In the genomic region with DNA sequence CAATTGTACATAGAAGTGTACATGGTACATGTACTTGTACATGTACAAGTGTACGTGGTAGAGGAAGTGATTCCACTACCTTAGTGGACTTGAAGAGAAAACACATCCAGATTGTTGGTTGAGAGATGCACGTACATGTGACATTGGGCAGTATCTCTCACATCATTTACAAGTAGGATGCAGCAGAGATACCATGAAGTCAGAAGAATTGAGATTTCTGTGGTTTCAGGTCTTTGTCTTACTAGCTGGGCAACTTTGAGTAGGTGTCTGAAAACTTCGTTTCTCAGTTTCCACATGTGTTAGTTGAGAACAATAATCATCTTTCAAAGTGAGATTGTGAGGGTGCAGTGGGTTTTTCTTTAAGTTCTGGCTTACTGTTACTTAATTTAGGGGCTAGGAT, we compare ENCODE assay signal across 11 cellular contexts. TPM values are rescaled to one million over a fixed set of nuclear protein-coding genes. Genes with fewer than 3 reads are reported as not detected.
DNase-seq lines count a peak whose midpoint lies in the region; ATAC-seq and TF ChIP-seq lines count a peak whose summit lies in the region.
"Had no signal": no experiment of that assay in that cellular context is flagged by ENCODE, and none has a peak within 500 bp of the region (broad histone marks: within the 10 kb centered on the region; RNA-seq: fewer than 3 reads in every experiment).

No MANE protein-coding gene starts in this region.

- H3F3A ChIP-seq in PC-3 (ENCODE audit: low read length, unreplicated experiment), result no peaks in the 10 kb centered on the region

- no TSS peak for BruUV-seq in PC-3 (replicated peaks; lab: Mats Ljungman, UMichigan)

- no peak overlapping the region for H3K4me3 ChIP-seq in PC-3 (ENCODE audit: low read length)

- no peaks in the 10 kb centered on the region for H3K36me3 ChIP-seq in PC-3 (ENCODE audit: low read depth, low read length)

- no peak overlapping the region for H2AFZ ChIP-seq in PC-3 (ENCODE audit: low read length)

- no peaks in the 10 kb centered on the region for H3K27me3 ChIP-seq in PC-3 (ENCODE audit: low read length)

- no peaks in the 10 kb centered on the region for H3K79me2 ChIP-seq in PC-3 (ENCODE audit: low read length)

- CTCF ChIA-PET in PC-3 (lab: Charles Lee), result no interaction called here

- TF ChIP-seq CTCF in PC-3 (conservative IDR thresholded peaks at IDR 0.05; ENCODE audit: low read depth, low read length), result no peak

- H3K9ac ChIP-seq in PC-3 (ENCODE audit: low read length), result no peak overlapping the region

- no peak for TF ChIP-seq POLR2A in erythroblast (IDR thresholded peaks at IDR 0.05; ENCODE audit: low read length)

- ATAC-seq in GM18511 (IDR thresholded peaks at IDR 0.05; ENCODE audit: unreplicated experiment) (peak; percentile 91), GM19455 (IDR thresholded peaks at IDR 0.05; ENCODE audit: unreplicated experiment) (peak; percentile 93), HG02943 (IDR thresholded peaks at IDR 0.05; ENCODE audit: low read depth, unreplicated experiment) (peak; percentile 77), PC-3 (no peak), left ventricle myocardium superior (no peak)

- peaks cover 14% of the 10 kb centered on the region for H3K4me1 ChIP-seq in PC-3 (ENCODE audit: insufficient read depth, low read length)

- H3K27ac ChIP-seq in PC-3 (ENCODE audit: low read length), result peak overlapping the region; percentile 56

- intact Hi-C loops in PC-3 (cut with micrococcal nuclease) (loop anchor here (1.0 to 5.0 kb wide), 2 partner anchors 40 to 1877 kb away; no protein-coding TSS in a partner anchor), left ventricle myocardium superior (cut with micrococcal nuclease) (loop anchor here (5.0 to 10.0 kb wide), 2 partner anchors 130 to 272 kb away; partner anchors contain the start of gene STEAP1)

- H3K9me3 ChIP-seq in PC-3 (ENCODE audit: low read length), result no peaks in the 10 kb centered on the region

- no peaks in the 10 kb centered on the region for H4K20me1 ChIP-seq in PC-3 (ENCODE audit: low read length)

- DNase-seq in PC-3, result no peak
- no peak for DNase-seq in stimulated activated CD8-positive, alpha-beta memory T cell treated with anti-CD3 and anti-CD28 coated beads, Interleukin-4, amount 100 ng/mL, for 48 hours
- no peak for DNase-seq in erythroblast (lab: John Stamatoyannopoulos, UW)
- no peak for DNase-seq in left ventricle myocardium superior
- no peak for DNase-seq in stimulated activated CD4-positive, alpha-beta T cell treated with anti-CD3 and anti-CD28 coated beads, Interleukin-2, amount 100 ng/mL, for 24 hours
- DNase-seq: OCI-M1 had no signal

- no peaks in the 10 kb centered on the region for H3K9me2 ChIP-seq in PC-3 (replicated peaks; ENCODE audit: low read length)

- POLR2A ChIA-PET in PC-3 (lab: Charles Lee; ENCODE audit: unreplicated experiment), result no interaction called here

- peak overlapping the region; percentile 55; the same call in 1 of the 2 replicates for H3K4me2 ChIP-seq in PC-3 (ENCODE audit: low read length)

RNA-seq across cellular contexts. Expression of gene CLDN12, which starts 21.5 kb away (rescaled TPM):
- total RNA-seq in PC-3 (2014; rRNA removed), result 12.7 and 14.7 TPM in 2 replicates
- total RNA-seq in left ventricle myocardium superior, result 34.0 TPM

RNA-seq across cellular contexts. Expression of gene PTTG1IP2, which starts 44.7 kb away (rescaled TPM):
- not detected in 2 replicates for total RNA-seq in PC-3 (2014; rRNA removed)
- total RNA-seq in left ventricle myocardium superior, result not detected
- total RNA-seq: H4, myocyte had no signal

Comparison
In these comparisons a context has a peak if more than half of its experiments do, and no peak if none do; other contexts are left out.
1. ATAC-seq: peak in GM18511 (single experiment), GM19455 (single experiment) and HG02943 (single experiment); none in PC-3 (single experiment) and left ventricle myocardium superior (single experiment).